ENCODE assay signal across 1 cellular context in genomic region chr2:226652983-226653765, GRCh38.
TF ChIP-seq lines count a peak whose summit lies in the region.

No MANE protein-coding gene starts in this region.

TF ChIP-seq in HepG2, 621 proteins besides CTCF, POLR2A, EP300 and RAD21 (continued from another document):
- TF ChIP-seq ARID5B (CRISPR knock-in tag; IDR thresholded peaks at IDR 0.05) (peak; percentile 7; the same call in 1 of the 2 replicates), TOE1 (CRISPR knock-in tag; IDR thresholded peaks at IDR 0.05) (no peak), CCAR2 (optimal IDR thresholded peaks at IDR 0.05; ENCODE audit: low read depth, low read length) (no peak), HNF4A (CRISPR knock-in tag; IDR thresholded peaks at IDR 0.05) (peak; percentile 43; the same call in 1 of the 2 replicates), POGZ (CRISPR knock-in tag; IDR thresholded peaks at IDR 0.05) (peak; percentile 68), FOXA3 (CRISPR knock-in tag; IDR thresholded peaks at IDR 0.05) (peak; percentile 55), HHEX (CRISPR knock-in tag; IDR thresholded peaks at IDR 0.05) (peak; percentile 32; the same call in 1 of the 2 replicates), ZMYM4 (CRISPR knock-in tag; IDR thresholded peaks at IDR 0.05) (peak; percentile 58; the same call in 1 of the 2 replicates), ZNF547 (CRISPR knock-in tag; IDR thresholded peaks at IDR 0.05) (no peak)
